ENCODE assay signal across 32 cellular contexts in genomic region chr2:81513328-81513727, GRCh38.
"Had no signal": no experiment of that assay in that cellular context is flagged by ENCODE, and none has a peak within 500 bp of the region (broad histone marks: within the 10 kb centered on the region; RNA-seq: fewer than 3 reads in every experiment).

No MANE protein-coding gene starts in this region.

- H3K27me3 ChIP-seq: brain microvascular endothelial cell, cardiac muscle cell had no signal

- FAIRE-seq: RCC 7860 had no signal

- H3K36me3 ChIP-seq: brain microvascular endothelial cell, cardiac muscle cell, WERI-Rb-1 had no signal

- DNase-seq: activated CD4-positive, alpha-beta T cell treated with anti-CD3 and anti-CD28 coated beads, Interleukin-2, amount 10 ng/mL, durations not matched to agents 24 days and 14 days; activated CD4-positive, alpha-beta T cell treated with anti-CD3 and anti-CD28 coated beads, Interleukin-2, amount 50 U/mL, for 4 hours; activated CD4-positive, CD25-positive, alpha-beta regulatory T cell; activated CD8-positive, alpha-beta T cell treated with anti-CD3 and anti-CD28 coated beads for 36 hours; activated effector memory CD4-positive, alpha-beta T cell treated with anti-CD3 and anti-CD28 coated beads, Interleukin-2, amount 50 U/mL, for 16 hours; activated naive CD4-positive, alpha-beta T cell; activated naive CD4-positive, alpha-beta T cell treated with anti-CD3 and anti-CD28 coated beads, Interleukin-2, amount 50 U/mL, for 16 hours; activated naive CD8-positive, alpha-beta T cell treated with anti-CD3 and anti-CD28 coated beads for 36 hours; activated T-cell treated with anti-CD3 and anti-CD28 coated beads, Interleukin-2, amount 50 U/mL, for 1 hour; activated T-cell treated with anti-CD3 and anti-CD28 coated beads, Interleukin-2, amount 50 U/mL, for 72 hours; amniotic stem cell; aorta; brain microvascular endothelial cell; KG1; MV-4-11; NCI-H1105 treated with DMSO at 0.1 percent for 48 hours; NCI-H1436 treated with DMSO at 0.1 percent for 48 hours; NCI-H1694 treated with DMSO at 0.1 percent for 48 hours; NCI-H2029; NCI-H345; NCI-H510A; NCI-H526; NCI-H748 treated with DMSO at 0.1 percent for 48 hours; PC-9; Right ventricle myocardium superior; SW 1271; T-helper 1 cell; T-helper 2 cell; T-helper 9 cell; WERI-Rb-1 had no signal

- H3K4me2 ChIP-seq: PC-9 had no signal

- H3K4me3 ChIP-seq: cardiac muscle cell, PC-9 had no signal

- H3K27ac ChIP-seq: brain microvascular endothelial cell, cardiac muscle cell, PC-9, WERI-Rb-1 had no signal

- H2AFZ ChIP-seq: PC-9 had no signal
